In genomic region chr18:50268022-50268747, GRCh38 we compare ENCODE assay signal across 1 cellular context.
TF ChIP-seq lines count a peak whose summit lies in the region.

No MANE protein-coding gene starts in this region.

TF ChIP-seq in H1, 55 proteins besides CTCF, POLR2A, EP300 and RAD21:
- TF ChIP-seq PHF8 (conservative IDR thresholded peaks at IDR 0.05; ENCODE audit: low read depth, low read length) (0 out of 2 replicates have a peak, but pooled peaks have one; percentile 38), YY1 (IDR thresholded peaks at IDR 0.05; ENCODE audit: low read depth, low read length) (peak; percentile 56; the same call in 1 of the 2 replicates), TCF12 (IDR thresholded peaks at IDR 0.05; ENCODE audit: low read depth, low read length) (0 out of 2 replicates have a peak, but pooled peaks have one; percentile 19), ZNF274 (IDR thresholded peaks at IDR 0.05; ENCODE audit: borderline replicate concordance, extremely low read depth, low read length) (no peak), SIN3A (conservative IDR thresholded peaks at IDR 0.05 in 1 of 2, IDR thresholded peaks at IDR 0.05 in 1 of 2; ENCODE audit: low read depth in 1 of 2, low read length in 2 of 2) (peak in 1 of 2 experiments; percentile 63; a peak in 1 of 4 replicates), NANOG (IDR thresholded peaks at IDR 0.05; ENCODE audit: insufficient read depth, low read depth, low read length, poor library complexity, severe bottlenecking) (peak; percentile 51), GABPA (IDR thresholded peaks at IDR 0.05; ENCODE audit: borderline replicate concordance, insufficient read depth, low read length) (0 out of 2 replicates have a peak, but pooled peaks have one; percentile 21), EZH2 (IDR thresholded peaks at IDR 0.05; ENCODE audit: low read depth, low read length, severe bottlenecking) (no peak), HDAC2 (IDR thresholded peaks at IDR 0.05; ENCODE audit: borderline replicate concordance in 1 of 2, low read depth in 2 of 2, low read length in 2 of 2) (peak in 1 of 2 experiments; percentile 66; a peak in 1 of 4 replicates), POLR2AphosphoS5 (IDR thresholded peaks at IDR 0.05; ENCODE audit: low read depth, low read length) (no peak), RXRA (IDR thresholded peaks at IDR 0.05; ENCODE audit: insufficient read depth, low read depth, low read length) (0 out of 2 replicates have a peak, but pooled peaks have one; percentile 51), RBBP5 (IDR thresholded peaks at IDR 0.05; ENCODE audit: borderline replicate concordance, low read depth, low read length) (peak; percentile 57; the same call in 1 of the 2 replicates), TBP (IDR thresholded peaks at IDR 0.05; ENCODE audit: low read depth, low read length) (0 out of 2 replicates have a peak, but pooled peaks have one; percentile 45), CREB1 (IDR thresholded peaks at IDR 0.05) (peak; percentile 46; the same call in 1 of the 2 replicates), JUN (IDR thresholded peaks at IDR 0.05; ENCODE audit: low read depth, low read length) (no peak), EGR1 (IDR thresholded peaks at IDR 0.05; ENCODE audit: borderline replicate concordance, low read depth, low read length) (peak; percentile 80; the same call in 1 of the 2 replicates), SRF (IDR thresholded peaks at IDR 0.05; ENCODE audit: low read depth, low read length) (no peak), SP4 (IDR thresholded peaks at IDR 0.05; ENCODE audit: low read length) (0 out of 2 replicates have a peak, but pooled peaks have one; percentile 36)
